Comparison of ENCODE assay signal across 31 cellular contexts in the genomic region with DNA sequence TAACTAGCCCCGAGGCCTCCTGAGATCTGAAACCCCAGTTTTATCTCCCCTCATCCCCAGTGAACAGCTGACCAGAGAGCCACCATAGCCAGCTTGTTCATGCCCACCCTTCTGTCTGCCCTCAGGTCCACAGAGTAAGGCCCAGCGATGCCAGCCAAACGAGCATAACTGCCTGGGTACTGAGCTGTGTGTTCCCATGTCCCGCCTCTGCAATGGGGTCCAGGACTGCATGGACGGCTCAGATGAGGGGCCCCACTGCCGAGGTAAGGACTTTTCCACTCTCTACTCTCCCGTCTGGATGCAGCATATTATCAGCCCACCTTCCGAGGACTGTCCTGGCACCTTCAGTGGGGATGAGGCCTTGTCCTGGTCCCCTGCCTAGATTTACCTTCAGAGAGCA. TPM values are rescaled to one million over a fixed set of nuclear protein-coding genes. Genes with fewer than 3 reads are reported as not detected.
DNase-seq lines count a peak whose midpoint lies in the region; ATAC-seq and TF ChIP-seq lines count a peak whose summit lies in the region.
"Had no signal": no experiment of that assay in that cellular context is flagged by ENCODE, and none has a peak within 500 bp of the region (broad histone marks: within the 10 kb centered on the region; RNA-seq: fewer than 3 reads in every experiment).

No MANE protein-coding gene starts in this region.

- H3K4me3 Mint-ChIP-seq in HFFc6, result no peak overlapping the region
- no peak overlapping the region for H3K4me3 Mint-ChIP-seq in brain
- H3K4me3 Mint-ChIP-seq: activated CD8-positive, alpha-beta T cell treated with anti-CD3 and anti-CD28 coated beads for 36 hours; activated naive CD8-positive, alpha-beta T cell; memory B cell; T-helper 17 cell had no signal

- H3F3A ChIP-seq in PC-3 (ENCODE audit: low read length, unreplicated experiment), result no peaks in the 10 kb centered on the region

- H3K9me3 Mint-ChIP-seq in HFFc6 (no peaks in the 10 kb centered on the region), brain (no peaks in the 10 kb centered on the region)
- H3K9me3 Mint-ChIP-seq: activated CD8-positive, alpha-beta T cell treated with anti-CD3 and anti-CD28 coated beads for 36 hours; memory B cell had no signal

- CTCF ChIA-PET in PC-3 (lab: Charles Lee), result no interaction called here

- peak overlapping the region in 2 of 3 donors; percentile 29 to 30 for H3K27ac ChIP-seq in right lobe of liver
- H3K27ac ChIP-seq in suprapubic skin, result peak overlapping the region; percentile 60
- no peak overlapping the region for H3K27ac ChIP-seq in psoas muscle
- no peak overlapping the region for H3K27ac ChIP-seq in PC-3 (ENCODE audit: low read length)
- H3K27ac ChIP-seq: BLaER1, neutrophil, thyroid gland had no signal

- peaks cover 79% of the 10 kb centered on the region for H3K4me1 Mint-ChIP-seq in HFFc6 (ENCODE audit: low read depth)
- peaks cover 55% of the 10 kb centered on the region for H3K4me1 Mint-ChIP-seq in brain
- H3K4me1 Mint-ChIP-seq: memory B cell had no signal

- no peaks in the 10 kb centered on the region for H3K9me2 ChIP-seq in PC-3 (replicated peaks; ENCODE audit: low read length)
- H3K9me2 ChIP-seq: SK-N-SH had no signal

- peaks cover 49% of the 10 kb centered on the region for H3K36me3 Mint-ChIP-seq in HFFc6 (ENCODE audit: low read depth)
- peaks cover 73% of the 10 kb centered on the region for H3K36me3 Mint-ChIP-seq in brain
- H3K36me3 Mint-ChIP-seq: activated naive CD8-positive, alpha-beta T cell; memory B cell had no signal

- H3K9me3 ChIP-seq in right lobe of liver (no peaks in the 10 kb centered on the region), suprapubic skin (no peaks in the 10 kb centered on the region), psoas muscle (no peaks in the 10 kb centered on the region), PC-3 (ENCODE audit: low read length) (no peaks in the 10 kb centered on the region)
- H3K9me3 ChIP-seq: BLaER1, neutrophil, SK-N-SH, thyroid gland had no signal

- H3K27me3 Mint-ChIP-seq in HFFc6 (ENCODE audit: insufficient read depth) (peaks cover 4% of the 10 kb centered on the region; the same call in 1 of the 2 replicates), brain (no peaks in the 10 kb centered on the region)
- H3K27me3 Mint-ChIP-seq: activated CD8-positive, alpha-beta T cell treated with anti-CD3 and anti-CD28 coated beads for 36 hours; activated naive CD8-positive, alpha-beta T cell had no signal

- 92% methylated on average over 5 of the region's 8 CpGs for WGBS in right lobe of liver (ENCODE audit: insufficient coverage, low coverage, low lambda C conversion rate, missing lambda C conversion rate)
- WGBS in suprapubic skin, result 84% methylated on average over 8 of the region's 8 CpGs
- WGBS in psoas muscle, 3 donors, result 79 to 93% (median 82%) methylated on average over 8 of the region's 8 CpGs

- no peak for ATAC-seq in right lobe of liver
- ATAC-seq in psoas muscle, result no peak
- no peak for ATAC-seq in PC-3
- ATAC-seq in HG03108 (IDR thresholded peaks at IDR 0.05; ENCODE audit: unreplicated experiment), result no peak
- ATAC-seq: activated CD8-positive, alpha-beta T cell treated with anti-CD3 and anti-CD28 coated beads for 36 hours; T-helper 17 cell had no signal

- TF ChIP-seq POLR2A in right lobe of liver (IDR thresholded peaks at IDR 0.05), result no peak
- TF ChIP-seq POLR2A in suprapubic skin (IDR thresholded peaks at IDR 0.05), result no peak

- H3K27ac Mint-ChIP-seq in HFFc6 (0 out of 2 replicates have a peak overlapping the region, but pooled peaks have one; percentile 24), brain (peak overlapping the region in 3 of 5 experiments; percentile 31 to 93 (median 77))
- H3K27ac Mint-ChIP-seq: activated CD8-positive, alpha-beta T cell treated with anti-CD3 and anti-CD28 coated beads for 36 hours; activated naive CD8-positive, alpha-beta T cell; memory B cell; T-helper 17 cell had no signal

- no peak for TF ChIP-seq EP300 in suprapubic skin (IDR thresholded peaks at IDR 0.05)

- no peak for DNase-seq in HFFc6
- DNase-seq in right lobe of liver, result no peak
- no peak for DNase-seq in suprapubic skin (ENCODE audit: low spot score in 2 of 2)
- DNase-seq in NCI-H446 (lab: John Stamatoyannopoulos, UW), result no peak
- no peak for DNase-seq in psoas muscle
- no peak for DNase-seq in PC-3
- DNase-seq: activated CD4-positive, alpha-beta T cell treated with anti-CD3 and anti-CD28 coated beads for 1 hour; activated CD8-positive, alpha-beta T cell treated with anti-CD3 and anti-CD28 coated beads for 36 hours; activated effector memory CD4-positive, alpha-beta T cell treated with Interleukin-2 at 50 U/mL for 16 hours; cerebellar nuclear complex; COR-L47; glutamatergic neuron; KG1; MM.1S; NCI-H2081 treated with DMSO at 0.1 percent for 48 hours; NCI-H82; SK-N-SH; stimulated activated naive CD4-positive, alpha-beta T cell treated with Interleukin-2 at 50 U/mL for 16 hours; T-helper 17 cell; thyroid gland had no signal

- H3K9ac ChIP-seq in PC-3 (ENCODE audit: low read length), result no peak overlapping the region
- H3K9ac ChIP-seq: BLaER1, SK-N-SH had no signal

- peaks cover 0 to 83% (median 37%) of the 10 kb centered on the region in 4 donors for H3K4me1 ChIP-seq in right lobe of liver
- H3K4me1 ChIP-seq in suprapubic skin, result peaks cover 65% of the 10 kb centered on the region
- no peaks in the 10 kb centered on the region for H3K4me1 ChIP-seq in psoas muscle
- 0 out of 2 replicates have a peak, but pooled peaks cover 5% of the 10 kb centered on the region for H3K4me1 ChIP-seq in PC-3 (ENCODE audit: insufficient read depth, low read length)

- no peak overlapping the region for H3K4me3 ChIP-seq in right lobe of liver
- H3K4me3 ChIP-seq in suprapubic skin, result no peak overlapping the region
- H3K4me3 ChIP-seq in psoas muscle, result no peak overlapping the region
- no peak overlapping the region for H3K4me3 ChIP-seq in PC-3 (ENCODE audit: low read length)
- H3K4me3 ChIP-seq: BLaER1, thyroid gland had no signal

- no TSS peak for BruUV-seq in PC-3 (replicated peaks; lab: Mats Ljungman, UMichigan)

- POLR2A ChIA-PET in PC-3 (lab: Charles Lee; ENCODE audit: unreplicated experiment), result no interaction called here

- no peak overlapping the region for H2AFZ ChIP-seq in PC-3 (ENCODE audit: low read length)

- no peak overlapping the region for H3K4me2 ChIP-seq in PC-3 (ENCODE audit: low read length)
- H3K4me2 ChIP-seq: BLaER1, SK-N-SH had no signal

- intact Hi-C loops in right lobe of liver (cut with DNase I) (no loop called here), psoas muscle (cut with DNase I) (no loop called here), PC-3 (cut with micrococcal nuclease) (no loop called here)

- no peak for TF ChIP-seq CTCF in HFFc6 (IDR thresholded peaks at IDR 0.05)
- no peak for TF ChIP-seq CTCF in brain (conservative IDR thresholded peaks at IDR 0.05)
- no peak for TF ChIP-seq CTCF in right lobe of liver (IDR thresholded peaks at IDR 0.05)
- TF ChIP-seq CTCF in suprapubic skin (IDR thresholded peaks at IDR 0.05), result no peak
- no peak for TF ChIP-seq CTCF in psoas muscle (IDR thresholded peaks at IDR 0.05)
- TF ChIP-seq CTCF in PC-3 (conservative IDR thresholded peaks at IDR 0.05; ENCODE audit: low read depth, low read length), result no peak

- peaks cover 0 to 59% (median 35%) of the 10 kb centered on the region in 4 donors for H3K36me3 ChIP-seq in right lobe of liver
- peaks cover 68% of the 10 kb centered on the region for H3K36me3 ChIP-seq in suprapubic skin
- H3K36me3 ChIP-seq in psoas muscle (ENCODE audit: insufficient read depth in 1 of 2, low read depth in 1 of 2), result peaks cover 0 to 31% of the 10 kb centered on the region in 2 donors
- no peaks in the 10 kb centered on the region for H3K36me3 ChIP-seq in PC-3 (ENCODE audit: low read depth, low read length)
- H3K36me3 ChIP-seq: neutrophil had no signal

- no peaks in the 10 kb centered on the region for H4K20me1 ChIP-seq in PC-3 (ENCODE audit: low read length)
- H4K20me1 ChIP-seq: BLaER1 had no signal

- H3K27me3 ChIP-seq in right lobe of liver, result no peaks in the 10 kb centered on the region
- H3K27me3 ChIP-seq in suprapubic skin, result no peaks in the 10 kb centered on the region
- no peaks in the 10 kb centered on the region for H3K27me3 ChIP-seq in psoas muscle (ENCODE audit: insufficient read depth in 3 of 3, low read length in 2 of 3)
- H3K27me3 ChIP-seq in PC-3 (ENCODE audit: low read length), result no peaks in the 10 kb centered on the region
- H3K27me3 ChIP-seq: BLaER1, neutrophil, thyroid gland had no signal

- no peaks in the 10 kb centered on the region for H3K79me2 ChIP-seq in PC-3 (ENCODE audit: low read length)

RNA-seq across cellular contexts. Expression of a gene that starts 6.2 kb away (rescaled TPM):
- not detected for total RNA-seq in HFFc6 (2021; fragmentation: NEBNext Ultra II Directional; extraction: Animal tissue kit (Norgen Biotek cat#: 25700))
- polyA plus RNA-seq in brain (ENCODE audit: insufficient read depth, low read depth, low replicate concordance) (not detected), psoas muscle (not detected)
- total RNA-seq in right lobe of liver (not detected), suprapubic skin (not detected), psoas muscle (not detected), PC-3 (2014; rRNA removed) (not detected in 2 replicates)
- total RNA-seq: activated CD8-positive, alpha-beta T cell treated with anti-CD3 and anti-CD28 coated beads for 36 hours; aorta; endothelial cell of umbilical vein; H4; kidney epithelial cell; myocyte; T-helper 17 cell; thyroid gland had no signal
- polyA plus RNA-seq: aorta, endothelial cell of umbilical vein, SK-N-SH had no signal

RNA-seq across cellular contexts. Expression of a gene that starts 13.0 kb away (rescaled TPM):
- total RNA-seq in HFFc6 (2021; fragmentation: NEBNext Ultra II Directional; extraction: Animal tissue kit (Norgen Biotek cat#: 25700)), result 100 to 1,000 TPM; 187 to 332 (median 201) TPM
- polyA plus RNA-seq in brain (ENCODE audit: insufficient read depth, low read depth, low replicate concordance) (56.5 TPM), psoas muscle (10 to 100 TPM; 10.7 to 14.7 (median 14.5) TPM)
- total RNA-seq in right lobe of liver (100 to 1,000 TPM; 268 to 387 (median 301) TPM), suprapubic skin (100 to 1,000 TPM in 2 of 4 donors, 10 to 100 TPM in 2; 83.1 to 149 (median 106) TPM), psoas muscle (10 to 100 TPM; 33.1 to 50.6 (median 35.1) TPM), PC-3 (2014; rRNA removed) (14.7 and 21.8 TPM in 2 replicates)

RNA-seq across cellular contexts. Expression of a gene that starts 30.1 kb away (rescaled TPM):
- total RNA-seq in HFFc6 (2021; fragmentation: NEBNext Ultra II Directional; extraction: Animal tissue kit (Norgen Biotek cat#: 25700)), result 100 to 1,000 TPM in 1 of 6 experiments, 10 to 100 TPM in 5; 83.7 to 102 (median 93.5) TPM
- polyA plus RNA-seq in brain (ENCODE audit: insufficient read depth, low read depth, low replicate concordance) (8.8 TPM), psoas muscle (10 to 100 TPM; 10.4 to 11.6 (median 11.3) TPM)
- total RNA-seq in right lobe of liver (100 to 1,000 TPM in 3 of 6 experiments, 10 to 100 TPM in 3; 61.8 to 108 (median 94.7) TPM), suprapubic skin (100 to 1,000 TPM; 140 to 348 (median 183) TPM), psoas muscle (10 to 100 TPM; 14.1 to 27.7 (median 18.2) TPM), PC-3 (2014; rRNA removed) (20.8 and 28.4 TPM in 2 replicates)

RNA-seq across cellular contexts. Expression of a gene that starts 52.3 kb away (rescaled TPM):
- total RNA-seq in HFFc6 (2021; fragmentation: NEBNext Ultra II Directional; extraction: Animal tissue kit (Norgen Biotek cat#: 25700)), result 10 to 100 TPM; 37.9 to 48.1 (median 44.8) TPM
- polyA plus RNA-seq in brain (ENCODE audit: insufficient read depth, low read depth, low replicate concordance) (12.0 TPM), psoas muscle (100 to 1,000 TPM in 1 of 3 donors, 1 to 10 TPM in 2; 5.6 to 114 (median 8.2) TPM)
- total RNA-seq in right lobe of liver (10 to 100 TPM in 2 of 6 experiments, 1 to 10 TPM in 4; 6.1 to 13.1 (median 8.9) TPM), suprapubic skin (10 to 100 TPM; 28.2 to 52.5 (median 36.9) TPM), psoas muscle (10 to 100 TPM in 2 of 4 donors, 1 to 10 TPM in 2; 7.1 to 28.4 (median 10.8) TPM), PC-3 (2014; rRNA removed) (17.4 and 20.2 TPM in 2 replicates)

Comparison
In these comparisons a context has a peak if more than half of its experiments do, and no peak if none do; other contexts are left out.
1. H3K27ac ChIP-seq: peak in right lobe of liver (2 of 3) and suprapubic skin (single experiment); none in psoas muscle (single experiment) and PC-3 (single experiment).